Comparison of ENCODE assay signal across 1 cellular context in genomic region chr5:132422720-132423442, GRCh38.
TF ChIP-seq lines count a peak whose summit lies in the region.

No MANE protein-coding gene starts in this region.

TF ChIP-seq in K562, 482 proteins besides CTCF, POLR2A, EP300 and RAD21 (continued from another document and continues in another):
- TF ChIP-seq, protein P1, sequence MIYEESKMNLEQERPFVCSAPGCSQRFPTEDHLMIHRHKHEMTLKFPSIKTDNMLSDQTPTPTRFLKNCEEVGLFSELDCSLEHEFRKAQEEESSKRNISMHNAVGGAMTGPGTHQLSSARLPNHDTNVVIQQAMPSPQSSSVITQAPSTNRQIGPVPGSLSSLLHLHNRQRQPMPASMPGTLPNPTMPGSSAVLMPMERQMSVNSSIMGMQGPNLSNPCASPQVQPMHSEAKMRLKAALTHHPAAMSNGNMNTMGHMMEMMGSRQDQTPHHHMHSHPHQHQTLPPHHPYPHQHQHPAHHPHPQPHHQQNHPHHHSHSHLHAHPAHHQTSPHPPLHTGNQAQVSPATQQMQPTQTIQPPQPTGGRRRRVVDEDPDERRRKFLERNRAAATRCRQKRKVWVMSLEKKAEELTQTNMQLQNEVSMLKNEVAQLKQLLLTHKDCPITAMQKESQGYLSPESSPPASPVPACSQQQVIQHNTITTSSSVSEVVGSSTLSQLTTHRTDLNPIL (CRISPR knock-in tag; IDR thresholded peaks at IDR 0.05): no peak
- peak; percentile 50; the same call in 1 of the 2 replicates for TF ChIP-seq ZBTB7A (IDR thresholded peaks at IDR 0.05; ENCODE audit: borderline replicate concordance, control insufficient read depth, low read depth, low read length)
- TF ChIP-seq ZNF23 (CRISPR knock-in tag; IDR thresholded peaks at IDR 0.05): 0 out of 2 replicates have a peak, but pooled peaks have one; percentile 27
- TF ChIP-seq ETS2 (tag; IDR thresholded peaks at IDR 0.05; ENCODE audit: borderline replicate concordance, poor library complexity, severe bottlenecking): no peak
- TF ChIP-seq CEBPB (tag; IDR thresholded peaks at IDR 0.05): no peak
- peak; percentile 76 for TF ChIP-seq TAF9B (IDR thresholded peaks at IDR 0.05; ENCODE audit: partially characterized antibody)
- TF ChIP-seq KDM5B (IDR thresholded peaks at IDR 0.05; ENCODE audit: insufficient replicate concordance, low read depth, low read length): peak; percentile 24
- TF ChIP-seq ELF2 (CRISPR knock-in tag; IDR thresholded peaks at IDR 0.05): no peak
- TF ChIP-seq ZNF384 (IDR thresholded peaks at IDR 0.05; ENCODE audit: low read depth, low read length): no peak
- TF ChIP-seq ZNF175 (CRISPR knock-in tag; IDR thresholded peaks at IDR 0.05; ENCODE audit: low read depth): peak; percentile 75; the same call in 1 of the 2 replicates
- no peak for TF ChIP-seq POLR3G (IDR thresholded peaks at IDR 0.05; ENCODE audit: extremely low read depth, insufficient read length, insufficient replicate concordance)
- no peak for TF ChIP-seq NR0B1 (IDR thresholded peaks at IDR 0.05; ENCODE audit: partially characterized antibody)
- TF ChIP-seq TSC22D4 (tag; IDR thresholded peaks at IDR 0.05): no peak
- peak; percentile 78; the same call in 1 of the 2 replicates for TF ChIP-seq RUNX1 (IDR thresholded peaks at IDR 0.05; ENCODE audit: low read depth)
- no peak for TF ChIP-seq CEBPZ (IDR thresholded peaks at IDR 0.05; ENCODE audit: borderline replicate concordance, low read depth, low read length)
- no peak for TF ChIP-seq BRF1 (IDR thresholded peaks at IDR 0.05; ENCODE audit: borderline replicate concordance, extremely low read depth, insufficient read length)
- no peak for TF ChIP-seq RBM25 (IDR thresholded peaks at IDR 0.05; ENCODE audit: low read depth, low read length, severe bottlenecking)
- TF ChIP-seq, protein P2, sequence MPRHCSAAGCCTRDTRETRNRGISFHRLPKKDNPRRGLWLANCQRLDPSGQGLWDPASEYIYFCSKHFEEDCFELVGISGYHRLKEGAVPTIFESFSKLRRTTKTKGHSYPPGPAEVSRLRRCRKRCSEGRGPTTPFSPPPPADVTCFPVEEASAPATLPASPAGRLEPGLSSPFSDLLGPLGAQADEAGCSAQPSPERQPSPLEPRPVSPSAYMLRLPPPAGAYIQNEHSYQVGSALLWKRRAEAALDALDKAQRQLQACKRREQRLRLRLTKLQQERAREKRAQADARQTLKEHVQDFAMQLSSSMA (CRISPR knock-in tag; IDR thresholded peaks at IDR 0.05): no peak
- TF ChIP-seq SMAD1 (IDR thresholded peaks at IDR 0.05; ENCODE audit: low read depth, low read length, partially characterized antibody): no peak
- peak; percentile 75; the same call in 1 of the 2 replicates for TF ChIP-seq PHF21A (IDR thresholded peaks at IDR 0.05; ENCODE audit: borderline replicate concordance, low read depth)
- no peak for TF ChIP-seq DACH1 (IDR thresholded peaks at IDR 0.05; ENCODE audit: partially characterized antibody)
- TF ChIP-seq, protein P3, sequence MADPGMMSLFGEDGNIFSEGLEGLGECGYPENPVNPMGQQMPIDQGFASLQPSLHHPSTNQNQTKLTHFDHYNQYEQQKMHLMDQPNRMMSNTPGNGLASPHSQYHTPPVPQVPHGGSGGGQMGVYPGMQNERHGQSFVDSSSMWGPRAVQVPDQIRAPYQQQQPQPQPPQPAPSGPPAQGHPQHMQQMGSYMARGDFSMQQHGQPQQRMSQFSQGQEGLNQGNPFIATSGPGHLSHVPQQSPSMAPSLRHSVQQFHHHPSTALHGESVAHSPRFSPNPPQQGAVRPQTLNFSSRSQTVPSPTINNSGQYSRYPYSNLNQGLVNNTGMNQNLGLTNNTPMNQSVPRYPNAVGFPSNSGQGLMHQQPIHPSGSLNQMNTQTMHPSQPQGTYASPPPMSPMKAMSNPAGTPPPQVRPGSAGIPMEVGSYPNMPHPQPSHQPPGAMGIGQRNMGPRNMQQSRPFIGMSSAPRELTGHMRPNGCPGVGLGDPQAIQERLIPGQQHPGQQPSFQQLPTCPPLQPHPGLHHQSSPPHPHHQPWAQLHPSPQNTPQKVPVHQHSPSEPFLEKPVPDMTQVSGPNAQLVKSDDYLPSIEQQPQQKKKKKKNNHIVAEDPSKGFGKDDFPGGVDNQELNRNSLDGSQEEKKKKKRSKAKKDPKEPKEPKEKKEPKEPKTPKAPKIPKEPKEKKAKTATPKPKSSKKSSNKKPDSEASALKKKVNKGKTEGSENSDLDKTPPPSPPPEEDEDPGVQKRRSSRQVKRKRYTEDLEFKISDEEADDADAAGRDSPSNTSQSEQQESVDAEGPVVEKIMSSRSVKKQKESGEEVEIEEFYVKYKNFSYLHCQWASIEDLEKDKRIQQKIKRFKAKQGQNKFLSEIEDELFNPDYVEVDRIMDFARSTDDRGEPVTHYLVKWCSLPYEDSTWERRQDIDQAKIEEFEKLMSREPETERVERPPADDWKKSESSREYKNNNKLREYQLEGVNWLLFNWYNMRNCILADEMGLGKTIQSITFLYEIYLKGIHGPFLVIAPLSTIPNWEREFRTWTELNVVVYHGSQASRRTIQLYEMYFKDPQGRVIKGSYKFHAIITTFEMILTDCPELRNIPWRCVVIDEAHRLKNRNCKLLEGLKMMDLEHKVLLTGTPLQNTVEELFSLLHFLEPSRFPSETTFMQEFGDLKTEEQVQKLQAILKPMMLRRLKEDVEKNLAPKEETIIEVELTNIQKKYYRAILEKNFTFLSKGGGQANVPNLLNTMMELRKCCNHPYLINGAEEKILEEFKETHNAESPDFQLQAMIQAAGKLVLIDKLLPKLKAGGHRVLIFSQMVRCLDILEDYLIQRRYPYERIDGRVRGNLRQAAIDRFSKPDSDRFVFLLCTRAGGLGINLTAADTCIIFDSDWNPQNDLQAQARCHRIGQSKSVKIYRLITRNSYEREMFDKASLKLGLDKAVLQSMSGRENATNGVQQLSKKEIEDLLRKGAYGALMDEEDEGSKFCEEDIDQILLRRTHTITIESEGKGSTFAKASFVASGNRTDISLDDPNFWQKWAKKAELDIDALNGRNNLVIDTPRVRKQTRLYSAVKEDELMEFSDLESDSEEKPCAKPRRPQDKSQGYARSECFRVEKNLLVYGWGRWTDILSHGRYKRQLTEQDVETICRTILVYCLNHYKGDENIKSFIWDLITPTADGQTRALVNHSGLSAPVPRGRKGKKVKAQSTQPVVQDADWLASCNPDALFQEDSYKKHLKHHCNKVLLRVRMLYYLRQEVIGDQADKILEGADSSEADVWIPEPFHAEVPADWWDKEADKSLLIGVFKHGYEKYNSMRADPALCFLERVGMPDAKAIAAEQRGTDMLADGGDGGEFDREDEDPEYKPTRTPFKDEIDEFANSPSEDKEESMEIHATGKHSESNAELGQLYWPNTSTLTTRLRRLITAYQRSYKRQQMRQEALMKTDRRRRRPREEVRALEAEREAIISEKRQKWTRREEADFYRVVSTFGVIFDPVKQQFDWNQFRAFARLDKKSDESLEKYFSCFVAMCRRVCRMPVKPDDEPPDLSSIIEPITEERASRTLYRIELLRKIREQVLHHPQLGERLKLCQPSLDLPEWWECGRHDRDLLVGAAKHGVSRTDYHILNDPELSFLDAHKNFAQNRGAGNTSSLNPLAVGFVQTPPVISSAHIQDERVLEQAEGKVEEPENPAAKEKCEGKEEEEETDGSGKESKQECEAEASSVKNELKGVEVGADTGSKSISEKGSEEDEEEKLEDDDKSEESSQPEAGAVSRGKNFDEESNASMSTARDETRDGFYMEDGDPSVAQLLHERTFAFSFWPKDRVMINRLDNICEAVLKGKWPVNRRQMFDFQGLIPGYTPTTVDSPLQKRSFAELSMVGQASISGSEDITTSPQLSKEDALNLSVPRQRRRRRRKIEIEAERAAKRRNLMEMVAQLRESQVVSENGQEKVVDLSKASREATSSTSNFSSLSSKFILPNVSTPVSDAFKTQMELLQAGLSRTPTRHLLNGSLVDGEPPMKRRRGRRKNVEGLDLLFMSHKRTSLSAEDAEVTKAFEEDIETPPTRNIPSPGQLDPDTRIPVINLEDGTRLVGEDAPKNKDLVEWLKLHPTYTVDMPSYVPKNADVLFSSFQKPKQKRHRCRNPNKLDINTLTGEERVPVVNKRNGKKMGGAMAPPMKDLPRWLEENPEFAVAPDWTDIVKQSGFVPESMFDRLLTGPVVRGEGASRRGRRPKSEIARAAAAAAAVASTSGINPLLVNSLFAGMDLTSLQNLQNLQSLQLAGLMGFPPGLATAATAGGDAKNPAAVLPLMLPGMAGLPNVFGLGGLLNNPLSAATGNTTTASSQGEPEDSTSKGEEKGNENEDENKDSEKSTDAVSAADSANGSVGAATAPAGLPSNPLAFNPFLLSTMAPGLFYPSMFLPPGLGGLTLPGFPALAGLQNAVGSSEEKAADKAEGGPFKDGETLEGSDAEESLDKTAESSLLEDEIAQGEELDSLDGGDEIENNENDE (IDR thresholded peaks at IDR 0.05; ENCODE audit: low read depth, low read length): no peak
- no peak for TF ChIP-seq ZNF174 (CRISPR knock-in tag; IDR thresholded peaks at IDR 0.05)
- TF ChIP-seq, protein P4, sequence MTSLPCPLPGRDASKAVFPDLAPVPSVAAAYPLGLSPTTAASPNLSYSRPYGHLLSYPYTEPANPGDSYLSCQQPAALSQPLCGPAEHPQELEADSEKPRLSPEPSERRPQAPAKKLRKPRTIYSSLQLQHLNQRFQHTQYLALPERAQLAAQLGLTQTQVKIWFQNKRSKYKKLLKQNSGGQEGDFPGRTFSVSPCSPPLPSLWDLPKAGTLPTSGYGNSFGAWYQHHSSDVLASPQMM (CRISPR knock-in tag; IDR thresholded peaks at IDR 0.05): no peak
- TF ChIP-seq ZSCAN32 (CRISPR knock-in tag; IDR thresholded peaks at IDR 0.05): no peak; the same call in 1 of the 2 replicates
- peak in 1 of 2 experiments; percentile 57; a peak in 3 of 4 replicates for TF ChIP-seq MAZ (CRISPR knock-in tag; conservative IDR thresholded peaks at IDR 0.05 in 1 of 2, IDR thresholded peaks at IDR 0.05 in 1 of 2)
- TF ChIP-seq RBM34 (IDR thresholded peaks at IDR 0.05; ENCODE audit: borderline replicate concordance, insufficient read depth, low read length): no peak
- TF ChIP-seq HES1 (IDR thresholded peaks at IDR 0.05; ENCODE audit: low read depth): peak; percentile 69
- no peak for TF ChIP-seq ZNF253 (CRISPR knock-in tag; conservative IDR thresholded peaks at IDR 0.05)
- TF ChIP-seq MYBL2 (IDR thresholded peaks at IDR 0.05; ENCODE audit: low read depth): no peak
- no peak for TF ChIP-seq MYBL2 (CRISPR knock-in tag; IDR thresholded peaks at IDR 0.05; ENCODE audit: borderline replicate concordance)
- TF ChIP-seq ZMIZ1 (IDR thresholded peaks at IDR 0.05; ENCODE audit: low read depth in 2 of 2, low read length in 2 of 2): peak in 1 of 2 experiments; percentile 85; a peak in 2 of 4 replicates
- no peak for TF ChIP-seq ZNF184 (CRISPR knock-in tag; IDR thresholded peaks at IDR 0.05)
- TF ChIP-seq BRD4 (IDR thresholded peaks at IDR 0.05): no peak
- TF ChIP-seq STAG1 (CRISPR knock-in tag; IDR thresholded peaks at IDR 0.05; ENCODE audit: borderline replicate concordance): no peak
- no peak for TF ChIP-seq GTF2A2 (tag; IDR thresholded peaks at IDR 0.05)
- 0 out of 2 replicates have a peak, but pooled peaks have one; percentile 32 for TF ChIP-seq MAFG (tag; conservative IDR thresholded peaks at IDR 0.05)
